ENCODE assay signal across 30 cellular contexts in the genomic region with DNA sequence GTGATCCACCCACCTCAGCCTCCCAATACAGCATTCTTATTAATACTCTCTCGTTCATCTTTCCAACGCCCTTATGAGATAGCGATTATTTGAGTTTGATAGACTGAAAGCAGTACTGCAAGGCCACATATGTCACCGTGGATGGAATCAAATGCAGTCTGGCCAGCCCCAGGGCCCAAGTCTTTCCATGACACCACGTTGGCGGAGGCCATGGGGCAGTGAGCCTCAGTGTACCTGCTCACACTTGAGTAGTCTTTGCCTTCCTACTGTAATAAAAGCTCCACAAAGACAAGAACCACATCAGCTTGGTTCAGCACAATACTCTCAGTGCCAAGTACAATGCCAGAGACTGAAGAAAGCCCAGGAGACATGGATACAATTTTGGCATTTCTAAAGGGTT.
"Had no signal": no experiment of that assay in that cellular context is flagged by ENCODE, and none has a peak within 500 bp of the region (broad histone marks: within the 10 kb centered on the region; RNA-seq: fewer than 3 reads in every experiment).

No MANE protein-coding gene starts in this region.

- H3K9me3 Mint-ChIP-seq: activated B cell treated with CpG ODN at 0.5 μM for 24 hours; activated CD4-positive, alpha-beta memory T cell treated with anti-CD3 and anti-CD28 coated beads for 36 hours; activated T-cell treated with anti-CD3 and anti-CD28 coated beads, Interleukin-2, amount 50 U/mL, for 24 hours; activated T-helper 17 cell treated with anti-CD3 and anti-CD28 coated beads, Interleukin-2, amount 50 U/mL, for 72 hours; central memory CD8-positive, alpha-beta T cell; dendritic cell treated with granulocyte-macrophage colony-stimulating factor and Interleukin-4, amounts not matched to agents 40 ng/mL and 50 ng/mL, for 4 days; effector memory CD8-positive, alpha-beta T cell; T-helper 2 cell treated with Interferon-gamma antibody and Interleukin-4, amounts not matched to agents 5 μg/mL and 100 μg/mL, for 36 hours had no signal

- H3K4me1 Mint-ChIP-seq: activated B cell treated with CpG ODN at 0.5 μM for 24 hours; activated CD8-positive, alpha-beta memory T cell treated with anti-CD3 and anti-CD28 coated beads, Interleukin-2, amount 10 ng/mL, durations not matched to agents 7 days and 5 days; activated T-helper 17 cell treated with anti-CD3 and anti-CD28 coated beads, Interleukin-2, amount 50 U/mL, for 72 hours; central memory CD8-positive, alpha-beta T cell; T-helper 17 cell had no signal

- H3K4me3 Mint-ChIP-seq: activated B cell treated with CpG ODN at 0.5 μM for 24 hours; activated CD4-positive, alpha-beta memory T cell treated with anti-CD3 and anti-CD28 coated beads for 36 hours; activated CD8-positive, alpha-beta memory T cell treated with anti-CD3 and anti-CD28 coated beads, Interleukin-2, amount 10 ng/mL, durations not matched to agents 7 days and 5 days; activated naive CD8-positive, alpha-beta T cell; activated T-cell treated with anti-CD3 and anti-CD28 coated beads, Interleukin-2, amount 50 U/mL, for 24 hours; activated T-helper 17 cell treated with anti-CD3 and anti-CD28 coated beads, Interleukin-2, amount 50 U/mL, for 72 hours; central memory CD8-positive, alpha-beta T cell; dendritic cell treated with granulocyte-macrophage colony-stimulating factor and Interleukin-4, amounts not matched to agents 40 ng/mL and 50 ng/mL, for 4 days; effector memory CD8-positive, alpha-beta T cell; T-helper 17 cell; T-helper 2 cell treated with Interferon-gamma antibody and Interleukin-4, amounts not matched to agents 5 μg/mL and 100 μg/mL, for 36 hours had no signal

- DNase-seq: activated B cell treated with CpG ODN at 0.5 μM for 24 hours; activated CD4-positive, alpha-beta memory T cell treated with anti-CD3 and anti-CD28 coated beads for 36 hours; activated CD4-positive, alpha-beta T cell treated with anti-CD3 and anti-CD28 coated beads for 48 hours; activated CD4-positive, alpha-beta T cell treated with anti-CD3 and anti-CD28 coated beads, Interleukin-2, amount 50 U/mL, for 1 hour; activated CD8-positive, alpha-beta memory T cell treated with anti-CD3 and anti-CD28 coated beads, Interleukin-2, amount 10 ng/mL, durations not matched to agents 7 days and 5 days; activated CD8-positive, alpha-beta memory T cell treated with anti-CD3 and anti-CD28 coated beads, Interleukin-2, amount 50 U/mL, for 4 hours; activated effector memory CD4-positive, alpha-beta T cell treated with Interleukin-2 at 50 U/mL for 16 hours; activated gamma-delta T cell treated with Interleukin-2 at 50 U/mL for 16 hours; activated naive CD4-positive, alpha-beta T cell treated with anti-CD3 and anti-CD28 coated beads, Interleukin-2, amount 50 U/mL, for 16 hours; activated naive CD4-positive, alpha-beta T cell treated with Interleukin-2 at 50 U/mL for 16 hours; activated T-cell treated with anti-CD3 and anti-CD28 coated beads for 4 hours; activated T-cell treated with anti-CD3 and anti-CD28 coated beads, Interleukin-2, amount 50 U/mL, for 24 hours; amniotic stem cell; anterior cingulate cortex; brain microvascular endothelial cell; dorsolateral prefrontal cortex; effector CD4-positive, alpha-beta T cell; effector memory CD8-positive, alpha-beta T cell; erythroblast; esophagus squamous epithelium; foreskin melanocyte; T-helper 1 cell; T-helper 17 cell; T1000; WERI-Rb-1 had no signal

- H3K27me3 Mint-ChIP-seq: activated B cell treated with CpG ODN at 0.5 μM for 24 hours; activated CD4-positive, alpha-beta memory T cell treated with anti-CD3 and anti-CD28 coated beads for 36 hours; activated CD8-positive, alpha-beta memory T cell treated with anti-CD3 and anti-CD28 coated beads, Interleukin-2, amount 10 ng/mL, durations not matched to agents 7 days and 5 days; activated naive CD8-positive, alpha-beta T cell; activated T-cell treated with anti-CD3 and anti-CD28 coated beads, Interleukin-2, amount 50 U/mL, for 24 hours; activated T-helper 17 cell treated with anti-CD3 and anti-CD28 coated beads, Interleukin-2, amount 50 U/mL, for 72 hours; central memory CD8-positive, alpha-beta T cell; dendritic cell treated with granulocyte-macrophage colony-stimulating factor and Interleukin-4, amounts not matched to agents 40 ng/mL and 50 ng/mL, for 4 days; effector memory CD8-positive, alpha-beta T cell; T-helper 17 cell had no signal

- H3K36me3 Mint-ChIP-seq: activated CD4-positive, alpha-beta memory T cell treated with anti-CD3 and anti-CD28 coated beads for 36 hours; activated CD8-positive, alpha-beta memory T cell treated with anti-CD3 and anti-CD28 coated beads, Interleukin-2, amount 10 ng/mL, durations not matched to agents 7 days and 5 days had no signal

- H3K27ac Mint-ChIP-seq: activated B cell treated with CpG ODN at 0.5 μM for 24 hours; activated CD4-positive, alpha-beta memory T cell treated with anti-CD3 and anti-CD28 coated beads for 36 hours; activated CD8-positive, alpha-beta memory T cell treated with anti-CD3 and anti-CD28 coated beads, Interleukin-2, amount 10 ng/mL, durations not matched to agents 7 days and 5 days; activated naive CD8-positive, alpha-beta T cell; activated T-cell treated with anti-CD3 and anti-CD28 coated beads, Interleukin-2, amount 50 U/mL, for 24 hours; activated T-helper 17 cell treated with anti-CD3 and anti-CD28 coated beads, Interleukin-2, amount 50 U/mL, for 72 hours; dendritic cell treated with granulocyte-macrophage colony-stimulating factor and Interleukin-4, amounts not matched to agents 40 ng/mL and 50 ng/mL, for 4 days; effector memory CD8-positive, alpha-beta T cell; T-helper 17 cell; T-helper 2 cell treated with Interferon-gamma antibody and Interleukin-4, amounts not matched to agents 5 μg/mL and 100 μg/mL, for 36 hours had no signal
